In the genomic region with DNA sequence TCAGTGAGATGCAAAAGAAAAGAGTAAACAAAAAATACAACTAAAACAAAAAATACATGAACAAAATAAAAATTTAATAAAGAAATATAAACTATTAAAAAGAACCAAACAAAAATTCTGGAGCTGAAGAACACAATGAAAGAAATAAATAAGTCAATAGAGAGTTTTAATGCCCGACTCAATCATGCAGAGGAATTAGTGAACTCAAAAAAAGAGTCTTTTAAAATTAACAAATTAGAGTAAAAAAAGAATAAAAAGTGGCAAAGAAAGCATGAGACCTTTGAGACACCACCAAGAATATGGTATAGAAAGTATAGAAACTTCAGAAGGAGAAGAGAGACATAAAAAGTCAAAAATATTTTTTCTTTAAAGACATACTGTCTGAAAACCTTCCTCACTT, we compare ENCODE assay signal across 21 cellular contexts. TPM values are rescaled to one million over a fixed set of nuclear protein-coding genes. Genes with fewer than 3 reads are reported as not detected.
DNase-seq lines count a peak whose midpoint lies in the region; ATAC-seq, FAIRE-seq and TF ChIP-seq lines count a peak whose summit lies in the region.
"Had no signal": no experiment of that assay in that cellular context is flagged by ENCODE, and none has a peak within 500 bp of the region (broad histone marks: within the 10 kb centered on the region; RNA-seq: fewer than 3 reads in every experiment).

No MANE protein-coding gene starts in this region.

- POLR2A ChIA-PET in OCI-LY7 (lab: Charles Lee): interaction anchor here (0.5 to 1.8 kb wide), 3 partner anchors 13 to 91 kb away, joined by 3 to 4 read pairs (median 4); no protein-coding TSS in a partner anchor

- H2AFZ ChIP-seq in OCI-LY7 (ENCODE audit: low read length): no peak overlapping the region

- peaks cover 5% of the 10 kb centered on the region; the same call in 1 of the 2 replicates for H3K36me3 ChIP-seq in OCI-LY7 (ENCODE audit: insufficient read depth, low read length)

- no TSS peak for BruUV-seq in OCI-LY7 (replicated peaks; lab: Mats Ljungman, UMichigan)

- CTCF ChIA-PET in OCI-LY7 (lab: Charles Lee; ENCODE audit: unreplicated experiment): no interaction called here

- intact Hi-C loops in OCI-LY7 (cut with micrococcal nuclease; ENCODE audit: unreplicated experiment) (no loop called here), cardiac septum (cut with DNase I) (no loop called here)

- H3K4me3 ChIP-seq in OCI-LY7 (ENCODE audit: low read depth, low read length, poor library complexity, severe bottlenecking): no peak overlapping the region
- H3K4me3 ChIP-seq: A549 had no signal

- H3K9me2 ChIP-seq in OCI-LY7 (ENCODE audit: insufficient read depth, low read length): no peaks in the 10 kb centered on the region

- H3K4me2 ChIP-seq in OCI-LY7 (ENCODE audit: low read length): no peak overlapping the region
- H3K4me2 ChIP-seq: A549 had no signal

- FAIRE-seq in G401.6 (lab: Jason Lieb, UNC): peak; percentile 72
- FAIRE-seq in TTC549 (lab: Jason Lieb, UNC): peak; percentile 3
- peak; percentile 44 for FAIRE-seq in frontal cortex (lab: Jason Lieb, UNC)
- FAIRE-seq: A549, HepG2, HTR-8/SVneo had no signal

- TF ChIP-seq CTCF in OCI-LY7 (conservative IDR thresholded peaks at IDR 0.05; ENCODE audit: low read length): no peak

- no peak overlapping the region for H3K27ac ChIP-seq in OCI-LY7 (ENCODE audit: low read depth, low read length, poor library complexity, severe bottlenecking)
- H3K27ac ChIP-seq: A549, C4-2B, HL-60 had no signal

- no peaks in the 10 kb centered on the region for H4K20me1 ChIP-seq in OCI-LY7 (ENCODE audit: insufficient read depth, low read length)

- no peak for ATAC-seq in GM21723 (IDR thresholded peaks at IDR 0.05; ENCODE audit: unreplicated experiment)
- ATAC-seq: A549, HepG2 had no signal

- DNase-seq in frontal cortex (ENCODE audit: low spot score in 2 of 2) (no peak), OCI-LY7 (ENCODE audit: low spot score) (no peak), cardiac septum (ENCODE audit: low spot score) (no peak)
- DNase-seq: AML-193; Caco-2; CD4-positive, alpha-beta T cell; DMS153; DMS79; GF-D8; GOT3; H7; KG1 had no signal

- peaks cover 9% of the 10 kb centered on the region for H3K4me1 ChIP-seq in OCI-LY7 (ENCODE audit: insufficient read depth, low read length, poor library complexity, severe bottlenecking)
- H3K4me1 ChIP-seq: A549, Caco-2 had no signal

- H3K9me3 ChIP-seq in OCI-LY7 (ENCODE audit: low read length): peaks cover 17% of the 10 kb centered on the region; the same call in 1 of the 2 replicates

- H3K79me2 ChIP-seq in OCI-LY7 (ENCODE audit: insufficient read depth, low read depth, low read length): no peaks in the 10 kb centered on the region

RNA-seq across cellular contexts. Expression of a gene that starts 2.6 kb away (rescaled TPM):
- not detected for total RNA-seq in frontal cortex
- total RNA-seq in OCI-LY7 (2014; rRNA removed; shearing (Covaris generic)): 1.2 TPM in 1 of 2 replicates, not detected in the other
- total RNA-seq in OCI-LY7 (2022): 0.36 TPM in 1 of 2 replicates, not detected in the other
- total RNA-seq in cardiac septum: 0.16 TPM
- total RNA-seq: Caco-2; CD4-positive, alpha-beta T cell; Daoy; H7; HepG2 had no signal

RNA-seq across cellular contexts. Expression of a gene that starts 20.0 kb away (rescaled TPM):
- 2.0 TPM for total RNA-seq in frontal cortex
- 1.2 TPM in 1 of 2 replicates, not detected in the other for total RNA-seq in OCI-LY7 (2014; rRNA removed; shearing (Covaris generic))
- not detected in 2 replicates for total RNA-seq in OCI-LY7 (2022)
- not detected for total RNA-seq in cardiac septum
- total RNA-seq: Caco-2, H7 had no signal

RNA-seq across cellular contexts. Expression of a gene that starts 35.4 kb away (rescaled TPM):
- total RNA-seq in frontal cortex (2.9 TPM), OCI-LY7 (2022) (1.5 and 3.0 TPM in 2 replicates), cardiac septum (not detected)
- 4.7 and 6.8 TPM in 2 replicates for total RNA-seq in OCI-LY7 (2014; rRNA removed; shearing (Covaris generic))
- total RNA-seq: Caco-2; CD4-positive, alpha-beta T cell; Daoy; H7; HepG2 had no signal

RNA-seq across cellular contexts. Expression of a gene that starts 46.2 kb away (rescaled TPM):
- total RNA-seq in frontal cortex (not detected), OCI-LY7 (2022) (9.9 and 10.9 TPM in 2 replicates), cardiac septum (not detected)
- total RNA-seq in OCI-LY7 (2014; rRNA removed; shearing (Covaris generic)): 8.6 and 9.3 TPM in 2 replicates
- total RNA-seq: Caco-2; CD4-positive, alpha-beta T cell; Daoy; H7; HepG2 had no signal

RNA-seq across cellular contexts. Expression of a gene that starts 49.9 kb away (rescaled TPM):
- total RNA-seq in frontal cortex (1.6 TPM), OCI-LY7 (2022) (0.95 and 1.6 TPM in 2 replicates), cardiac septum (0.62 TPM)
- 0.85 and 1.0 TPM in 2 replicates for total RNA-seq in OCI-LY7 (2014; rRNA removed; shearing (Covaris generic))
